Comparison of ENCODE assay signal across 29 cellular contexts in genomic region chr2:41576423-41576822, GRCh38.
"Had no signal": no experiment of that assay in that cellular context is flagged by ENCODE, and none has a peak within 500 bp of the region (broad histone marks: within the 10 kb centered on the region; RNA-seq: fewer than 3 reads in every experiment).

No MANE protein-coding gene starts in this region.

- H3K9me3 ChIP-seq: stomach, suprapubic skin, testis, thoracic aorta, thyroid gland, tibial artery, tibial nerve, transverse colon, upper lobe of left lung, upper lobe of right lung, uterus, vagina had no signal

- H3K4me1 ChIP-seq: stomach, suprapubic skin, testis, thyroid gland, tibial nerve, transverse colon, upper lobe of left lung, upper lobe of right lung, uterus, vagina had no signal

- H3K27me3 Mint-ChIP-seq: stimulated activated memory B cell treated with anti-CD40 and anti-IgM and Interleukin-4, amounts not matched to agents 10 μg/mL and 1 μg/mL and 100 μg/mL, for 72 hours; stimulated activated naive B cell treated with anti-CD40 and anti-IgM and Interleukin-4, amounts not matched to agents 10 μg/mL and 1 μg/mL and 100 μg/mL, for 72 hours; stimulated activated naive CD8-positive, alpha-beta T cell treated with anti-CD3 and anti-CD28 coated beads, Interleukin-15, amount 100 ng/mL, for 72 hours; stimulated activated naive CD8-positive, alpha-beta T cell treated with anti-CD3 and anti-CD28 coated beads, Interleukin-15, Interleukin-2, amounts not matched to agents 100 ng/mL and 50 ng/mL, for 24 hours; type B pancreatic cell had no signal

- H3K36me3 ChIP-seq: stomach, suprapubic skin, thoracic aorta, thyroid gland, tibial artery, tibial nerve, transverse colon, upper lobe of left lung, upper lobe of right lung, uterus, vagina had no signal

- ATAC-seq: stimulated activated effector memory CD8-positive, alpha-beta T cell treated with anti-CD3 and anti-CD28 coated beads, Interleukin-12 subunit alpha, Interleukin-12 subunit beta, amount 100 ng/mL, for 72 hours; stimulated activated memory B cell treated with anti-CD40 and anti-IgM and Interleukin-4, amounts not matched to agents 10 μg/mL and 1 μg/mL and 100 μg/mL, for 72 hours; stimulated activated naive B cell treated with anti-CD40 and anti-IgM and Interleukin-4, amounts not matched to agents 10 μg/mL and 1 μg/mL and 100 μg/mL, for 72 hours; stimulated activated naive CD8-positive, alpha-beta T cell treated with anti-CD3 and anti-CD28 coated beads, Interleukin-15, amount 100 ng/mL, for 72 hours; stimulated activated naive CD8-positive, alpha-beta T cell treated with anti-CD3 and anti-CD28 coated beads, Interleukin-15, Interleukin-2, amounts not matched to agents 100 U/mL and 50 U/mL, for 24 hours; upper lobe of right lung had no signal

- H3K4me3 ChIP-seq: stomach, suprapubic skin, testis, thoracic aorta, thyroid gland, tibial artery, tibial nerve, transverse colon, upper lobe of left lung, upper lobe of right lung, uterus, vagina had no signal

- H3K27ac ChIP-seq: stomach, suprapubic skin, testis, thoracic aorta, thyroid gland, tibial artery, tibial nerve, transverse colon, upper lobe of left lung, upper lobe of right lung, uterus, vagina had no signal

- H3K36me3 Mint-ChIP-seq: stimulated activated effector memory CD8-positive, alpha-beta T cell treated with anti-CD3 and anti-CD28 coated beads, Interleukin-12 subunit alpha, Interleukin-12 subunit beta, amount 100 ng/mL, for 72 hours; stimulated activated memory B cell treated with anti-CD40 and anti-IgM and Interleukin-4, amounts not matched to agents 10 μg/mL and 1 μg/mL and 100 μg/mL, for 72 hours; stimulated activated naive B cell treated with anti-CD40 and anti-IgM and Interleukin-4, amounts not matched to agents 10 μg/mL and 1 μg/mL and 100 μg/mL, for 72 hours; type B pancreatic cell had no signal

- FAIRE-seq: urothelium cell line had no signal

- H3K27ac Mint-ChIP-seq: stimulated activated effector memory CD8-positive, alpha-beta T cell treated with anti-CD3 and anti-CD28 coated beads, Interleukin-12 subunit alpha, Interleukin-12 subunit beta, amount 100 ng/mL, for 72 hours; stimulated activated memory B cell treated with anti-CD40 and anti-IgM and Interleukin-4, amounts not matched to agents 10 μg/mL and 1 μg/mL and 100 μg/mL, for 72 hours; stimulated activated naive B cell treated with anti-CD40 and anti-IgM and Interleukin-4, amounts not matched to agents 10 μg/mL and 1 μg/mL and 100 μg/mL, for 72 hours; stimulated activated naive CD8-positive, alpha-beta T cell treated with anti-CD3 and anti-CD28 coated beads, Interleukin-15, amount 100 ng/mL, for 72 hours; stimulated activated naive CD8-positive, alpha-beta T cell treated with anti-CD3 and anti-CD28 coated beads, Interleukin-15, Interleukin-2, amounts not matched to agents 100 ng/mL and 50 ng/mL, for 24 hours; type B pancreatic cell had no signal

- DNase-seq: stimulated activated CD4-positive, alpha-beta T cell treated with anti-CD3 and anti-CD28 coated beads, Interleukin-2, amount 100 ng/mL, for 48 hours; stimulated activated CD4-positive, alpha-beta T cell treated with anti-CD3 and anti-CD28 coated beads, Interleukin-4, amount 100 ng/mL, for 1 hour; stimulated activated CD4-positive, alpha-beta T cell treated with anti-CD3 and anti-CD28 coated beads, Interleukin-4, amount 100 ng/mL, for 24 hours; stimulated activated CD4-positive, alpha-beta T cell treated with anti-CD3 and anti-CD28 coated beads, Interleukin-4, amount 100 ng/mL, for 4 hours; stimulated activated CD8-positive, alpha-beta memory T cell treated with anti-CD3 and anti-CD28 coated beads, Interleukin-4, amount 100 ng/mL, for 48 hours; stimulated activated naive B cell treated with anti-CD40 and anti-IgM and Interleukin-4, amounts not matched to agents 10 μg/mL and 1 μg/mL and 100 μg/mL, for 72 hours; stimulated activated naive CD4-positive, alpha-beta T cell; stimulated activated naive CD4-positive, alpha-beta T cell treated with Interleukin-2 at 50 U/mL for 16 hours; stimulated activated naive CD8-positive, alpha-beta T cell treated with anti-CD3 and anti-CD28 coated beads, Interleukin-15, amount 100 ng/mL, for 72 hours; stimulated activated naive CD8-positive, alpha-beta T cell treated with anti-CD3 and anti-CD28 coated beads, Interleukin-15, Interleukin-2, amounts not matched to agents 100 U/mL and 50 U/mL, for 24 hours; stomach; substantia nigra; testis; thyroid gland; tibial artery; transverse colon; trophoblast cell; upper lobe of left lung; upper lobe of right lung; uterus had no signal

- H3K4me3 Mint-ChIP-seq: stimulated activated effector memory CD8-positive, alpha-beta T cell treated with anti-CD3 and anti-CD28 coated beads, Interleukin-12 subunit alpha, Interleukin-12 subunit beta, amount 100 ng/mL, for 72 hours; stimulated activated memory B cell treated with anti-CD40 and anti-IgM and Interleukin-4, amounts not matched to agents 10 μg/mL and 1 μg/mL and 100 μg/mL, for 72 hours; stimulated activated naive B cell treated with anti-CD40 and anti-IgM and Interleukin-4, amounts not matched to agents 10 μg/mL and 1 μg/mL and 100 μg/mL, for 72 hours; stimulated activated naive CD8-positive, alpha-beta T cell treated with anti-CD3 and anti-CD28 coated beads, Interleukin-15, amount 100 ng/mL, for 72 hours; stimulated activated naive CD8-positive, alpha-beta T cell treated with anti-CD3 and anti-CD28 coated beads, Interleukin-15, Interleukin-2, amounts not matched to agents 100 ng/mL and 50 ng/mL, for 24 hours; type B pancreatic cell had no signal

- H3K4me1 Mint-ChIP-seq: stimulated activated effector memory CD8-positive, alpha-beta T cell treated with anti-CD3 and anti-CD28 coated beads, Interleukin-12 subunit alpha, Interleukin-12 subunit beta, amount 100 ng/mL, for 72 hours; stimulated activated memory B cell treated with anti-CD40 and anti-IgM and Interleukin-4, amounts not matched to agents 10 μg/mL and 1 μg/mL and 100 μg/mL, for 72 hours; stimulated activated naive B cell treated with anti-CD40 and anti-IgM and Interleukin-4, amounts not matched to agents 10 μg/mL and 1 μg/mL and 100 μg/mL, for 72 hours; stimulated activated naive CD8-positive, alpha-beta T cell treated with anti-CD3 and anti-CD28 coated beads, Interleukin-15, amount 100 ng/mL, for 72 hours had no signal

- H3K9me3 Mint-ChIP-seq: stimulated activated effector memory CD8-positive, alpha-beta T cell treated with anti-CD3 and anti-CD28 coated beads, Interleukin-12 subunit alpha, Interleukin-12 subunit beta, amount 100 ng/mL, for 72 hours; stimulated activated memory B cell treated with anti-CD40 and anti-IgM and Interleukin-4, amounts not matched to agents 10 μg/mL and 1 μg/mL and 100 μg/mL, for 72 hours; stimulated activated naive B cell treated with anti-CD40 and anti-IgM and Interleukin-4, amounts not matched to agents 10 μg/mL and 1 μg/mL and 100 μg/mL, for 72 hours; stimulated activated naive CD8-positive, alpha-beta T cell treated with anti-CD3 and anti-CD28 coated beads, Interleukin-15, amount 100 ng/mL, for 72 hours; stimulated activated naive CD8-positive, alpha-beta T cell treated with anti-CD3 and anti-CD28 coated beads, Interleukin-15, Interleukin-2, amounts not matched to agents 100 ng/mL and 50 ng/mL, for 24 hours; type B pancreatic cell had no signal

- H3K27me3 ChIP-seq: stomach, suprapubic skin, testis, thyroid gland, tibial artery, tibial nerve, transverse colon, upper lobe of left lung, upper lobe of right lung, uterus, vagina had no signal
